ENCODE assay signal across 1 cellular context in genomic region chr6:56685102-56685733, GRCh38.
TF ChIP-seq lines count a peak whose summit lies in the region.

No MANE protein-coding gene starts in this region.

TF ChIP-seq in IMR-90, 13 proteins besides CTCF, POLR2A, EP300 and RAD21:
- no peak for TF ChIP-seq RCOR1 (IDR thresholded peaks at IDR 0.05; ENCODE audit: insufficient replicate concordance, low read length)
